25 cellular contexts compared by ENCODE assay signal in genomic region chr7:42587826-42588225, GRCh38.
"Had no signal": no experiment of that assay in that cellular context is flagged by ENCODE, and none has a peak within 500 bp of the region (broad histone marks: within the 10 kb centered on the region; RNA-seq: fewer than 3 reads in every experiment).

No MANE protein-coding gene starts in this region.

- H2AFZ ChIP-seq: PC-9 had no signal

- H3K27me3 ChIP-seq: Peyer's patch, SJCRH30 had no signal

- H3K36me3 ChIP-seq: Peyer's patch, SJCRH30 had no signal

- H3K4me3 ChIP-seq: K562, PC-9, Peyer's patch, SJCRH30 had no signal

- H3K9ac ChIP-seq: KMS-11 had no signal

- H3K4me1 Mint-ChIP-seq: IgD-negative memory B cell had no signal

- H3K36me3 Mint-ChIP-seq: IgD-negative memory B cell had no signal

- H3K9me3 ChIP-seq: Peyer's patch, SJCRH30 had no signal

- DNase-seq: Kasumi-1, NCI-H1092, NCI-H1105 treated with DMSO at 0.1 percent for 48 hours, NCI-H1417 treated with DMSO at 0.1 percent for 48 hours, NCI-H146, NCI-H1694 treated with DMSO at 0.1 percent for 48 hours, NCI-H1930, NCI-H2081, NCI-H2171, NCI-H226, NCI-H446, NCI-H510A, NCI-H524 treated with DMSO at 0.1 percent for 48 hours, NCI-H69, NCI-H774, PC-9, Peyer's patch, SHP77 treated with DMSO at 0.1 percent for 48 hours, SJCRH30 had no signal

- H3K4me2 ChIP-seq: KMS-11, PC-9 had no signal

- H3K27me3 Mint-ChIP-seq: IgD-negative memory B cell had no signal

- H3K4me1 ChIP-seq: Peyer's patch, SJCRH30 had no signal

- ATAC-seq: HepG2, K562, Right ventricle myocardium inferior, SK-N-SH treated with all-trans-retinoic acid at 6 μM for 48 hours had no signal

- H3K27ac Mint-ChIP-seq: IgD-negative memory B cell had no signal

- H3K27ac ChIP-seq: KMS-11, PC-9, Peyer's patch, SJCRH30 had no signal
